Comparison of ENCODE assay signal across 17 cellular contexts in the genomic region with DNA sequence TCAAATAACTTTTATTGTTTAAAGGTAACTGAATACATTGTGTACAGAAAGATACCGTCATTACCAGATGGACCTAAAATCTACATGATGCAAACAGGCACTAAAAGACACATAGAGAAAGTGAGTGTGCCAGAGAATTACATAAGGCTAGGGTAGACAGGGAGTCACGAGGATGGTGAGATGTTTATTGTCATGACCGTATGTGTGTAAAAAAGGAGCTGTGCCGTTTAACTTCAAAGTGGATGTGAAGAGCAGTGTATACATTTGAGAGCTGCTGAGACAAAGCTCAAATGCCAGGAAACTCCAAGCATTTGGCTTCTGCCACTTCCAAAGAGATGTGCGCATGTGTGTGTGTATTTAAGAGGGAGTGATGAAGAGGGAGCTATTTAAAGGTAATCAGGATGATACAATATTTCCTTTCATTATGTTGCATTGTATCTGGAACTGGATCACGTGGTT.
"Had no signal": no experiment of that assay in that cellular context is flagged by ENCODE, and none has a peak within 500 bp of the region (broad histone marks: within the 10 kb centered on the region; RNA-seq: fewer than 3 reads in every experiment).

No MANE protein-coding gene starts in this region.

- DNase-seq: activated CD4-positive, alpha-beta T cell treated with anti-CD3 and anti-CD28 coated beads for 4 hours; activated CD8-positive, alpha-beta memory T cell treated with anti-CD3 and anti-CD28 coated beads, Interleukin-2, amount 50 U/mL, for 4 hours; activated CD8-positive, alpha-beta T cell treated with anti-CD3 and anti-CD28 coated beads for 36 hours; activated naive CD4-positive, alpha-beta T cell; aorta; dorsolateral prefrontal cortex; left colon; naive thymus-derived CD4-positive, alpha-beta T cell; posterior cingulate gyrus; stimulated activated naive B cell treated with anti-CD40 and anti-IgM and Interleukin-4, amounts not matched to agents 10 μg/mL and 1 μg/mL and 100 μg/mL, for 72 hours; substantia nigra; T1000; upper lobe of left lung had no signal

- H3K9me3 ChIP-seq: neutrophil, right atrium auricular region, upper lobe of left lung had no signal

- H3K27me3 ChIP-seq: right atrium auricular region, upper lobe of left lung had no signal

- H3K4me3 ChIP-seq: dorsolateral prefrontal cortex, lung, right atrium auricular region, upper lobe of left lung had no signal

- H3K27ac ChIP-seq: dorsolateral prefrontal cortex, neutrophil, right atrium auricular region, upper lobe of left lung, VCaP had no signal

- ATAC-seq: activated CD8-positive, alpha-beta T cell treated with anti-CD3 and anti-CD28 coated beads for 36 hours; left colon; naive thymus-derived CD4-positive, alpha-beta T cell; stimulated activated naive B cell treated with anti-CD40 and anti-IgM and Interleukin-4, amounts not matched to agents 10 μg/mL and 1 μg/mL and 100 μg/mL, for 72 hours had no signal

- H3K36me3 ChIP-seq: neutrophil, right atrium auricular region, upper lobe of left lung had no signal

- H3K4me1 ChIP-seq: right atrium auricular region had no signal
